Comparison of ENCODE assay signal across 18 cellular contexts in the genomic region with DNA sequence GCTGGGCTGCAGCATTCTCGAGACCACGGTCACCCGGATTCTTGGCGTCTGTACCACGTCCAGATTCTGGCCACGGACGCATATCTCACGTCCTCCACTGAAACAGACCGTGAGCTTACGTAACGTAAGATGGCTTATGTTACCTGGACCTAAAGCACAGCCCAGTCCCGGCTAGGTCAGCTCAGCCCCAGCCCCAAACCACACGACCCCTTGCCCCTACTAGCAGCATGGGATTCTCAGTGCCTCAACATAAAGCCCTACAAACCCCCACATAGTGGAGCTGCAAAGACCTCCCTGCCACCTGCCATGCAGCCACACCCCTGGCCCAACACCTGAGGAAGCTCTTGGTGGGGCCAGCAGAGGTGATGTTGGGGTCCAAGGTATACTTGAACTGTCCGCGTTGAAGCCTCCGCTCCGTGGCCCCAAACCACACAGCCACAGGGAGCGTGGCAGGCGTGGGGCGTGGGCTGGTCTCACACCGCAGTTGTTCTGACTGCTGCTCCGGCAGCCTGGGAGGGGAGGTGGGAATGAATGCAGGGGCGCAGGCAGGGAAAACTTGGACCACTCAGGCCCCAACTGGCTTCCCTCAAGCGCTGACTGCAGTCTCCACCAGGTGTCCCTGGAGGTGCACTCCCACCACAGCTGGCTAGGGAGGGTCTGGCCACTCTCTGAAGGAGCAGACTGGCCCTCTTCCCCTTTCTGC. TPM values are rescaled to one million over a fixed set of nuclear protein-coding genes. Genes with fewer than 3 reads are reported as not detected.
DNase-seq lines count a peak whose midpoint lies in the region; ATAC-seq, FAIRE-seq and TF ChIP-seq lines count a peak whose summit lies in the region.
"Had no signal": no experiment of that assay in that cellular context is flagged by ENCODE, and none has a peak within 500 bp of the region (broad histone marks: within the 10 kb centered on the region; RNA-seq: fewer than 3 reads in every experiment).

No MANE protein-coding gene starts in this region.

- H3K9me3 ChIP-seq in left ventricle myocardium inferior (replicated peaks) (no peaks in the 10 kb centered on the region), kidney (ENCODE audit: control insufficient read depth in 1 of 2, low read length in 2 of 2) (no peaks in the 10 kb centered on the region), tibial artery (no peaks in the 10 kb centered on the region), gastroesophageal sphincter (no peaks in the 10 kb centered on the region), upper lobe of left lung (no peaks in the 10 kb centered on the region)
- H3K9me3 ChIP-seq: BLaER1, MG63 had no signal

- H3K4me1 ChIP-seq in left ventricle myocardium inferior (no peaks in the 10 kb centered on the region), kidney (ENCODE audit: control insufficient read depth in 1 of 2, insufficient read depth in 1 of 2, low read depth in 1 of 2, low read length in 2 of 2) (no peaks in the 10 kb centered on the region), tibial artery (peaks cover 0 to 31% (median 10%) of the 10 kb centered on the region in 4 donors), gastroesophageal sphincter (peaks cover 0 to 28% (median 0%) of the 10 kb centered on the region in 3 donors), upper lobe of left lung (no peaks in the 10 kb centered on the region)

- intact Hi-C loops in Right ventricle myocardium inferior (cut with DNase I) (no loop called here), left ventricle myocardium inferior (cut with micrococcal nuclease) (no loop called here), kidney (cut with DNase I) (no loop called here), tibial artery (cut with DNase I; ENCODE audit: low total_unique reads) (no loop called here)

- H3K27me3 ChIP-seq in left ventricle myocardium inferior (ENCODE audit: low read depth) (no peaks in the 10 kb centered on the region), tibial artery (no peaks in the 10 kb centered on the region), gastroesophageal sphincter (no peaks in the 10 kb centered on the region), upper lobe of left lung (no peaks in the 10 kb centered on the region)
- H3K27me3 ChIP-seq: BLaER1, MG63 had no signal

- no peak for FAIRE-seq in kidney (lab: Jason Lieb, UNC)
- FAIRE-seq: A204.1 had no signal

- TF ChIP-seq EP300 in gastroesophageal sphincter (IDR thresholded peaks at IDR 0.05) (no peak), upper lobe of left lung (IDR thresholded peaks at IDR 0.05) (no peak)

- peaks cover 94% of the 10 kb centered on the region for H3K36me3 ChIP-seq in left ventricle myocardium inferior
- peaks cover 53 to 82% of the 10 kb centered on the region in 2 donors for H3K36me3 ChIP-seq in kidney (ENCODE audit: control insufficient read depth in 1 of 2, insufficient read depth in 2 of 2, low read length in 2 of 2)
- peaks cover 97 to 100% (median 100%) of the 10 kb centered on the region in 3 donors for H3K36me3 ChIP-seq in tibial artery
- peaks cover 0 to 100% of the 10 kb centered on the region in 2 donors for H3K36me3 ChIP-seq in gastroesophageal sphincter
- H3K36me3 ChIP-seq in upper lobe of left lung, result peaks cover 5 to 90% (median 75%) of the 10 kb centered on the region in 4 donors
- H3K36me3 ChIP-seq: MG63 had no signal

- in situ Hi-C loops in astrocyte of the spinal cord (cut with HindIII; ENCODE audit: low sequenced_read_pairs), result no loop called here

- H3K4me3 ChIP-seq in left ventricle myocardium inferior, result no peak overlapping the region
- no peak overlapping the region for H3K4me3 ChIP-seq in astrocyte of the spinal cord (ENCODE audit: low read depth, low read length)
- H3K4me3 ChIP-seq in kidney (ENCODE audit: low read length in 2 of 2), result no peak overlapping the region
- H3K4me3 ChIP-seq in tibial artery, result no peak overlapping the region
- no peak overlapping the region for H3K4me3 ChIP-seq in gastroesophageal sphincter
- H3K4me3 ChIP-seq in upper lobe of left lung, result no peak overlapping the region
- H3K4me3 ChIP-seq: BLaER1, GM23248, MG63 had no signal

- no peak overlapping the region for H3K27ac ChIP-seq in left ventricle myocardium inferior (replicated peaks)
- no peak overlapping the region for H3K27ac ChIP-seq in kidney (ENCODE audit: low read depth in 2 of 2, low read length in 2 of 2)
- H3K27ac ChIP-seq in tibial artery, result peak overlapping the region; percentile 61 to 84
- peak overlapping the region in 1 of 4 donors; percentile 92 for H3K27ac ChIP-seq in gastroesophageal sphincter
- H3K27ac ChIP-seq in upper lobe of left lung, result no peak overlapping the region
- H3K27ac ChIP-seq: BLaER1, GM23248 had no signal

- WGBS in gastroesophageal sphincter (ENCODE audit: low coverage in 1 of 2), 2 donors, result no CpG with 5 or more reads among the region's 24 CpGs
- 93 to 97% methylated on average over 21 to 22 of the region's 24 CpGs for WGBS in upper lobe of left lung, 2 donors

- TF ChIP-seq CTCF in left ventricle myocardium inferior (IDR thresholded peaks at IDR 0.05; ENCODE audit: borderline replicate concordance) (no peak), astrocyte of the spinal cord (IDR thresholded peaks at IDR 0.05; ENCODE audit: low read depth, low read length) (peak; percentile 16), kidney (IDR thresholded peaks at IDR 0.05; ENCODE audit: borderline replicate concordance, extremely low read depth, insufficient read depth) (no peak), tibial artery (IDR thresholded peaks at IDR 0.05) (no peak), gastroesophageal sphincter (IDR thresholded peaks at IDR 0.05) (no peak), upper lobe of left lung (IDR thresholded peaks at IDR 0.05) (no peak)

- H3K9ac ChIP-seq in kidney (ENCODE audit: low read length in 2 of 2), result no peak overlapping the region
- H3K9ac ChIP-seq: BLaER1, GM23248 had no signal

- TF ChIP-seq POLR2A in gastroesophageal sphincter (IDR thresholded peaks at IDR 0.05) (no peak), upper lobe of left lung (IDR thresholded peaks at IDR 0.05) (no peak)

- peak; percentile 43 for DNase-seq in Right ventricle myocardium inferior (ENCODE audit: missing footprints)
- DNase-seq in left ventricle myocardium inferior, result no peak
- DNase-seq in astrocyte of the spinal cord (ENCODE audit: low read depth, low spot score), result no peak
- DNase-seq in kidney, result peak; percentile 49
- peak in 1 of 2 donors; percentile 56 for DNase-seq in tibial artery
- DNase-seq in HT-29 (ENCODE audit: low spot score), result no peak
- no peak for DNase-seq in upper lobe of left lung
- DNase-seq: activated CD4-positive, alpha-beta T cell treated with anti-CD3 and anti-CD28 coated beads, Interleukin-2, amount 50 U/mL, for 1 hour; activated naive CD4-positive, alpha-beta T cell; GM23248; MG63; NCI-H1694 treated with DMSO at 0.1 percent for 48 hours; NCI-H446 treated with DMSO at 0.1 percent for 48 hours; NK-92 treated with Interleukin-12 subunit alpha and Interleukin-12 subunit beta, amount 100 ng/mL, for 24 hours had no signal

- ATAC-seq in Right ventricle myocardium inferior, result no peak
- ATAC-seq in gastroesophageal sphincter, result no peak
- no peak for ATAC-seq in upper lobe of left lung (ENCODE audit: low FRiP score in 2 of 2)

RNA-seq across cellular contexts. Expression of a gene that starts 14.5 kb away (rescaled TPM):
- total RNA-seq in Right ventricle myocardium inferior (45.4 TPM), left ventricle myocardium inferior (42.6 TPM), kidney (224 TPM), gastroesophageal sphincter (100 to 1,000 TPM; 125 to 186 (median 147) TPM), upper lobe of left lung (100 to 1,000 TPM in 4 of 6 donors, 10 to 100 TPM in 2; 91.2 to 588 (median 123) TPM)
- 101 TPM for polyA plus RNA-seq in kidney (ENCODE audit: insufficient read depth, low read depth, low replicate concordance)
- total RNA-seq in HT-29 (2014; rRNA removed; shearing (Covaris generic)), result 194 and 209 TPM in 2 replicates

RNA-seq across cellular contexts. Expression of a gene that starts 24.5 kb away (rescaled TPM):
- total RNA-seq in Right ventricle myocardium inferior, result 13.3 TPM
- 13.9 TPM for total RNA-seq in left ventricle myocardium inferior
- 13.8 TPM for total RNA-seq in kidney
- polyA plus RNA-seq in kidney (ENCODE audit: insufficient read depth, low read depth, low replicate concordance), result 32.8 TPM
- total RNA-seq in HT-29 (2014; rRNA removed; shearing (Covaris generic)), result 19.1 and 24.3 TPM in 2 replicates
- 10 to 100 TPM; 10.2 to 32.6 (median 26.3) TPM for total RNA-seq in gastroesophageal sphincter
- 10 to 100 TPM in 5 of 6 donors, 1 to 10 TPM in 1; 6.3 to 18.2 (median 13.2) TPM for total RNA-seq in upper lobe of left lung

RNA-seq across cellular contexts. Expression of a gene that starts 24.7 kb away (rescaled TPM):
- total RNA-seq in Right ventricle myocardium inferior (251 TPM), left ventricle myocardium inferior (258 TPM), kidney (195 TPM), gastroesophageal sphincter (100 to 1,000 TPM; 200 to 329 (median 260) TPM), upper lobe of left lung (100 to 1,000 TPM; 115 to 282 (median 163) TPM)
- polyA plus RNA-seq in kidney (ENCODE audit: insufficient read depth, low read depth, low replicate concordance), result 631 TPM
- total RNA-seq in HT-29 (2014; rRNA removed; shearing (Covaris generic)), result 173 and 180 TPM in 2 replicates

RNA-seq across cellular contexts. Expression of a gene that starts 31.1 kb away (rescaled TPM):
- total RNA-seq in Right ventricle myocardium inferior (3.2 TPM), left ventricle myocardium inferior (4.3 TPM), kidney (6.7 TPM), gastroesophageal sphincter (1 to 10 TPM; 3.0 to 6.8 (median 5.2) TPM), upper lobe of left lung (10 to 100 TPM in 1 of 6 donors, 1 to 10 TPM in 5; 5.1 to 10.5 (median 6.5) TPM)
- 5.4 TPM for polyA plus RNA-seq in kidney (ENCODE audit: insufficient read depth, low read depth, low replicate concordance)
- 6.7 and 7.7 TPM in 2 replicates for total RNA-seq in HT-29 (2014; rRNA removed; shearing (Covaris generic))

RNA-seq across cellular contexts. Expression of a gene that starts 43.4 kb away (rescaled TPM):
- total RNA-seq in Right ventricle myocardium inferior (not detected), left ventricle myocardium inferior (not detected), kidney (not detected), gastroesophageal sphincter (not detected), upper lobe of left lung (not detected)
- not detected for polyA plus RNA-seq in kidney (ENCODE audit: insufficient read depth, low read depth, low replicate concordance)
- total RNA-seq in HT-29 (2014; rRNA removed; shearing (Covaris generic)), result not detected in 2 replicates
- total RNA-seq: GM23248, lower leg skin had no signal
- polyA plus RNA-seq: GM23248 had no signal

Comparison
In these comparisons a context has a peak if more than half of its experiments do, and no peak if none do; other contexts are left out.
1. DNase-seq: peak in Right ventricle myocardium inferior (single experiment) and kidney (single experiment); none in left ventricle myocardium inferior (single experiment), astrocyte of the spinal cord (single experiment), HT-29 (single experiment) and upper lobe of left lung (0 of 2).
2. H3K27ac ChIP-seq: peak in tibial artery (2 of 2); none in left ventricle myocardium inferior (single experiment), kidney (0 of 2) and upper lobe of left lung (0 of 4).